Comparison of ENCODE assay signal across 1 cellular context in the genomic region with DNA sequence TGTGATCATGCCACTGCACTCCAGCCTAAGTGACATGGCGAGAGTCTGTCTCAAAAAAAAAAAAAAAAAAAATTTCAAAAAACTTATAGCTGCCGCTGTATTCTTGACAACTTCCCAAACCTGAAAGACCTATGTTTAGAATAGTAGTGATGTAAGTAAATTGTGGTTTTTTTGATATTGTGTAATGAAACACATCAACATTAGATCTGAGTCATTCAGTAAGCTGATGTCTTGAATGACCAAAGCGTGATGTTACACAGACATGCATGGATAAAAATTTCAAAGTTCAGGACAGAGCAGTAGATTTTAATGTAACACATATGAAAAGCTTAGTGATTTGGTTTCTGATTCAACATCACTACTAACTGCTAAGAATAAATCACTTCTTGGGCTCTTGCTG.
TF ChIP-seq lines count a peak whose summit lies in the region.

No MANE protein-coding gene starts in this region.

TF ChIP-seq in GM12878, 131 proteins besides CTCF, POLR2A, EP300 and RAD21 (continued from another document):
- TF ChIP-seq ZBED1 (IDR thresholded peaks at IDR 0.05; ENCODE audit: borderline replicate concordance) (0 out of 2 replicates have a peak, but pooled peaks have one; percentile 41), IKZF2 (IDR thresholded peaks at IDR 0.05) (0 out of 4 replicates have a peak, but pooled peaks of 1 of the 2 experiments have one; percentile 19), FOXM1 (IDR thresholded peaks at IDR 0.05; ENCODE audit: low read depth, low read length) (peak; percentile 46; the same call in 1 of the 2 replicates), SMAD5 (IDR thresholded peaks at IDR 0.05; ENCODE audit: low read depth) (no peak), MEF2B (IDR thresholded peaks at IDR 0.05; ENCODE audit: partially characterized antibody, poor library complexity, severe bottlenecking) (peak; percentile 40), RUNX3 (IDR thresholded peaks at IDR 0.05; ENCODE audit: low read length) (peak; percentile 86), NFIC (IDR thresholded peaks at IDR 0.05; ENCODE audit: low read depth, low read length) (peak; percentile 66; the same call in 1 of the 2 replicates), KAT2A (conservative IDR thresholded peaks at IDR 0.05; ENCODE audit: control insufficient read depth, low read depth, low read length) (no peak), CBX3 (IDR thresholded peaks at IDR 0.05; ENCODE audit: borderline replicate concordance, low read depth) (no peak), POLR2AphosphoS2 (IDR thresholded peaks at IDR 0.05; ENCODE audit: low read depth, low read length) (no peak), BHLHE40 (IDR thresholded peaks at IDR 0.05; ENCODE audit: borderline replicate concordance in 1 of 2, low read depth in 2 of 2, low read length in 1 of 2) (peak in 1 of 2 experiments; percentile 16; a peak in 1 of 4 replicates), JUNB (IDR thresholded peaks at IDR 0.05) (peak; percentile 80), ATF7 (IDR thresholded peaks at IDR 0.05; ENCODE audit: low read depth) (peak; percentile 74), CREM (IDR thresholded peaks at IDR 0.05; ENCODE audit: low read depth) (peak; percentile 73; the same call in 1 of the 2 replicates), CREB1 (IDR thresholded peaks at IDR 0.05; ENCODE audit: low read depth) (peak; percentile 88)
- TF ChIP-seq, protein P1, sequence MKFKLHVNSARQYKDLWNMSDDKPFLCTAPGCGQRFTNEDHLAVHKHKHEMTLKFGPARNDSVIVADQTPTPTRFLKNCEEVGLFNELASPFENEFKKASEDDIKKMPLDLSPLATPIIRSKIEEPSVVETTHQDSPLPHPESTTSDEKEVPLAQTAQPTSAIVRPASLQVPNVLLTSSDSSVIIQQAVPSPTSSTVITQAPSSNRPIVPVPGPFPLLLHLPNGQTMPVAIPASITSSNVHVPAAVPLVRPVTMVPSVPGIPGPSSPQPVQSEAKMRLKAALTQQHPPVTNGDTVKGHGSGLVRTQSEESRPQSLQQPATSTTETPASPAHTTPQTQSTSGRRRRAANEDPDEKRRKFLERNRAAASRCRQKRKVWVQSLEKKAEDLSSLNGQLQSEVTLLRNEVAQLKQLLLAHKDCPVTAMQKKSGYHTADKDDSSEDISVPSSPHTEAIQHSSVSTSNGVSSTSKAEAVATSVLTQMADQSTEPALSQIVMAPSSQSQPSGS (IDR thresholded peaks at IDR 0.05; ENCODE audit: low read length) = peak; percentile 74
- TF ChIP-seq, protein P2, sequence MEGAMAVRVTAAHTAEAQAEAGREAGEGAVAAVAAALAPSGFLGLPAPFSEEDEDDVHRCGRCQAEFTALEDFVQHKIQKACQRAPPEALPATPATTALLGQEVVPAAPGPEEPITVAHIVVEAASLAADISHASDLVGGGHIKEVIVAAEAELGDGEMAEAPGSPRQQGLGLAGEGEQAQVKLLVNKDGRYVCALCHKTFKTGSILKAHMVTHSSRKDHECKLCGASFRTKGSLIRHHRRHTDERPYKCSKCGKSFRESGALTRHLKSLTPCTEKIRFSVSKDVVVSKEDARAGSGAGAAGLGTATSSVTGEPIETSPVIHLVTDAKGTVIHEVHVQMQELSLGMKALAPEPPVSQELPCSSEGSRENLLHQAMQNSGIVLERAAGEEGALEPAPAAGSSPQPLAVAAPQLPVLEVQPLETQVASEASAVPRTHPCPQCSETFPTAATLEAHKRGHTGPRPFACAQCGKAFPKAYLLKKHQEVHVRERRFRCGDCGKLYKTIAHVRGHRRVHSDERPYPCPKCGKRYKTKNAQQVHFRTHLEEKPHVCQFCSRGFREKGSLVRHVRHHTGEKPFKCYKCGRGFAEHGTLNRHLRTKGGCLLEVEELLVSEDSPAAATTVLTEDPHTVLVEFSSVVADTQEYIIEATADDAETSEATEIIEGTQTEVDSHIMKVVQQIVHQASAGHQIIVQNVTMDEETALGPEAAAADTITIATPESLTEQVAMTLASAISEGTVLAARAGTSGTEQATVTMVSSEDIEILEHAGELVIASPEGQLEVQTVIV (IDR thresholded peaks at IDR 0.05; ENCODE audit: borderline replicate concordance, partially characterized antibody) = no peak
